ENCODE assay signal across 3 cellular contexts in genomic region chr13:53014018-53014417, GRCh38.
A peak's percentile ranks its signal among the peaks of the same experiment; 100 is the strongest.
DNase-seq lines count a peak whose midpoint lies in the region; TF ChIP-seq lines count a peak whose summit lies in the region.
"Not testable (repeated sequence)": the region's sequence is repeated elsewhere in the genome, so short reads cannot be mapped to it uniquely, and the experiment has no call there.

No MANE protein-coding gene starts in this region.

- not testable (repeated sequence) for H3K27me3 ChIP-seq in HL-60 (ENCODE audit: insufficient read depth, poor library complexity, severe bottlenecking); neutrophil

- CTCF ChIA-PET in HEK293 (lab: Yijun Ruan, JAX): not testable (repeated sequence)

- TF ChIP-seq CTCF in HEK293 (tag by site-specific recombination; IDR thresholded peaks at IDR 0.05); HL-60 (IDR thresholded peaks at IDR 0.05; ENCODE audit: insufficient read depth, low read length); neutrophil (IDR thresholded peaks at IDR 0.05): not testable (repeated sequence)

- not testable (repeated sequence) for H3K4me3 ChIP-seq in HEK293 (ENCODE audit: low read depth, low read length); HL-60 (replicated peaks; ENCODE audit: insufficient read depth, low read length); neutrophil (ENCODE audit: low read depth in 1 of 2, low read length in 1 of 2)

- not testable (repeated sequence) for H3K4me1 ChIP-seq in HEK293 (ENCODE audit: control insufficient read depth, insufficient read depth, low read length)
- H3K4me1 ChIP-seq in neutrophil (ENCODE audit: control insufficient read depth in 1 of 2, insufficient read depth in 1 of 2, low read depth in 1 of 2, low read length in 1 of 2): peaks cover 100% of the 10 kb centered on the region in 2 experiments

- POLR2A ChIA-PET in HEK293 (lab: Yijun Ruan, JAX): not testable (repeated sequence)

- H3K27ac ChIP-seq in HEK293 (ENCODE audit: extremely low read depth, low read depth, low read length): not testable (repeated sequence)
- H3K27ac ChIP-seq in HL-60 (replicated peaks): peak overlapping the region; percentile 80
- H3K27ac ChIP-seq in neutrophil: peak overlapping the region; percentile 71

- not testable (repeated sequence) for H3K36me3 ChIP-seq in HEK293 (ENCODE audit: control insufficient read depth in 2 of 2, insufficient read depth in 1 of 2, low read length in 2 of 2); neutrophil

- H3K9me3 ChIP-seq in HEK293 (ENCODE audit: control insufficient read depth, insufficient read depth, low read depth, low read length); neutrophil: not testable (repeated sequence)

- DNase-seq in HL-60 (ENCODE audit: low read depth in 1 of 2, low spot score in 1 of 2): not testable (repeated sequence)

TF ChIP-seq in HEK293, 187 proteins besides CTCF, POLR2A, EP300 and RAD21:
- TF ChIP-seq ZNF140 (tag by site-specific recombination; IDR thresholded peaks at IDR 0.05): peak; percentile 70; the same call in 1 of the 2 replicates
- TF ChIP-seq ZNF266 (tag by site-specific recombination; IDR thresholded peaks at IDR 0.05; ENCODE audit: low read depth): 0 out of 2 replicates have a peak, but pooled peaks have one; percentile 8
- peak; percentile 58 for TF ChIP-seq ZNF555 (tag by site-specific recombination; conservative IDR thresholded peaks at IDR 0.05)
- 0 out of 2 replicates have a peak, but pooled peaks have one; percentile 26 for TF ChIP-seq ZNF433 (tag by site-specific recombination; IDR thresholded peaks at IDR 0.05; ENCODE audit: low read depth)
- TF ChIP-seq ZBTB8A (tag by site-specific recombination; IDR thresholded peaks at IDR 0.05): 0 out of 2 replicates have a peak, but pooled peaks have one; percentile 17
- 0 out of 2 replicates have a peak, but pooled peaks have one; percentile 9 for TF ChIP-seq ZNF654 (tag by site-specific recombination; IDR thresholded peaks at IDR 0.05; ENCODE audit: low read depth)
- peak; percentile 72; the same call in 1 of the 2 replicates for TF ChIP-seq ZNF518A (tag by site-specific recombination; conservative IDR thresholded peaks at IDR 0.05; ENCODE audit: low read depth)
- 0 out of 2 replicates have a peak, but pooled peaks have one; percentile 24 for TF ChIP-seq ZFP37 (tag by site-specific recombination; IDR thresholded peaks at IDR 0.05)
- peak; percentile 72; the same call in 1 of the 2 replicates for TF ChIP-seq ZNF394 (tag by site-specific recombination; IDR thresholded peaks at IDR 0.05; ENCODE audit: borderline replicate concordance)
- TF ChIP-seq ZNF510 (tag by site-specific recombination; IDR thresholded peaks at IDR 0.05; ENCODE audit: insufficient replicate concordance): peak; percentile 62
- peak; percentile 36; the same call in 1 of the 2 replicates for TF ChIP-seq ZNF623 (tag by site-specific recombination; IDR thresholded peaks at IDR 0.05)
- peak; percentile 60 for TF ChIP-seq ZNF426 (tag by site-specific recombination; IDR thresholded peaks at IDR 0.05)
